Comparison of ENCODE assay signal across 17 cellular contexts in the genomic region with DNA sequence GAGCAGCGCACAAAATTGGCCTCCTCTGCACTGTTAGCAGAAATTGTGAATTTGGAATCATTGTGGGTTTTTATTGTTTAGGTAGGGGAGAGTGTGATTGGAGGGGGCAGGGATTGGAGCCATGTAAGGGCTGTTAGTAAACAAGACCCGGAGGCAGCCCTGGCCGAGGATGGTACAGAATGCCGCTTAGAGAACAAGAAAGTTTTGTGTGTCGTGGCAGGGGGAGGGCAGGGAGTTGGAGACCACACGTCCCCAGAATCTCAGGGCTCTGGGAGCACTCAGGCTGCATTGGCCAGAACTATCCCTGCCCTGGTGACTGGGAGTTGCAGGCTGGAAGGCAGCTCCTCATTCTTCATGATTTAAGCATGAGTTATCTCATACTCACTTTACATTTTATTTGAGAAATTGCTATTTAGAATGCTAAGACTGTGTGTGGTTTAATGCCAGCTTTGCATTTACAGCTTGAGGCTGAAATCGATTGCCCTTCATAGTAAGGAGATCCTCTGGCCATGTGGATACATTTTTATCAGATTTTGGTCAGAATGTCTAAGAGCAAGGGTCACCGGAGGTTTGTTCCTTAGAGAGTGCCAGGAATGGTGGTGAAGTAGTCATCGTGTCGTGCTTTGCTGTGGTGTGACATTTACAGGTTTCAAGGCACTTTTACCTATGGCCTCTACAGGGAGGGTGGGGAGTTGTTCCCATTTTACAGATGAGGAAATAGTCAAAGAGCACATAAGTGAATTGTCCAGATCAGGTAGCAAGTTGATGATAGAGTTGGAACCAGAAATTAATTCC. TPM values are rescaled to one million over a fixed set of nuclear protein-coding genes. Genes with fewer than 3 reads are reported as not detected.
DNase-seq lines count a peak whose midpoint lies in the region; ATAC-seq, FAIRE-seq and TF ChIP-seq lines count a peak whose summit lies in the region.
"Had no signal": no experiment of that assay in that cellular context is flagged by ENCODE, and none has a peak within 500 bp of the region (broad histone marks: within the 10 kb centered on the region; RNA-seq: fewer than 3 reads in every experiment).

No MANE protein-coding gene starts in this region.

- FAIRE-seq in H1 (lab: Jason Lieb, UNC) = no peak
- FAIRE-seq: pancreas, urothelium cell line had no signal

- H2BK5ac ChIP-seq in H1 (ENCODE audit: low read depth, low read length) = no peak overlapping the region; the same call in 1 of the 2 replicates

- no peak overlapping the region for H3K18ac ChIP-seq in H1 (ENCODE audit: extremely low read depth, low read length)

- H3K4me1 Mint-ChIP-seq in activated CD4-positive, alpha-beta T cell treated with anti-CD3 and anti-CD28 coated beads, Interleukin-2, amount 10 ng/mL, durations not matched to agents 24 days and 14 days = peaks cover 37% of the 10 kb centered on the region

- no peak overlapping the region for H3K9ac ChIP-seq in H1 (replicated peaks in 1 of 4; ENCODE audit: extremely low read depth in 1 of 4, low read depth in 3 of 4, low read length in 3 of 4)

- no peak overlapping the region for H2BK120ac ChIP-seq in H1 (replicated peaks; ENCODE audit: low read depth, low read length)

- peak; percentile 98 for DNase-seq in Ammon's horn (ENCODE audit: low spot score)
- DNase-seq in SK-MEL-5 (ENCODE audit: low read depth, low spot score) = peak; percentile 32
- DNase-seq in H1 (ENCODE audit: low read depth in 1 of 2, low spot score in 2 of 2) = no peak
- peak in 52 of 56 donors; percentile 33 to 98 (median 84) for DNase-seq in nucleus accumbens (lab: John Stamatoyannopoulos, UW)
- DNase-seq in activated CD4-positive, alpha-beta T cell treated with anti-CD3 and anti-CD28 coated beads, Interleukin-2, amount 50 U/mL, for 4 hours = no peak
- no peak for DNase-seq in activated CD4-positive, alpha-beta T cell treated with anti-CD3 and anti-CD28 coated beads, Interleukin-2, amount 10 ng/mL, durations not matched to agents 24 days and 14 days
- no peak for DNase-seq in islet precursor cell
- DNase-seq: activated CD4-positive, alpha-beta T cell treated with anti-CD3 and anti-CD28 coated beads for 4 hours; DMS79; NCI-H1092; NCI-H2227 treated with DMSO at 0.1 percent for 48 hours; pancreas had no signal

- no peak overlapping the region for H3K4ac ChIP-seq in H1 (replicated peaks; ENCODE audit: insufficient read length, low read depth, low read length)

- no peaks in the 10 kb centered on the region for H3K27me3 Mint-ChIP-seq in activated CD4-positive, alpha-beta T cell treated with anti-CD3 and anti-CD28 coated beads, Interleukin-2, amount 10 ng/mL, durations not matched to agents 24 days and 14 days
- H3K27me3 Mint-ChIP-seq: B cell had no signal

- H4K8ac ChIP-seq in H1 (ENCODE audit: extremely low read depth, insufficient read depth, low read length) = no peak overlapping the region

- H2AK5ac ChIP-seq in H1 (ENCODE audit: low read depth, low read length) = no peak overlapping the region

- peaks cover 15% of the 10 kb centered on the region for H3K79me1 ChIP-seq in H1 (ENCODE audit: low read depth, low read length)

- H4K91ac ChIP-seq in H1 (replicated peaks; ENCODE audit: insufficient read length, low read length) = no peak overlapping the region

- H3K23me2 ChIP-seq in H1 (ENCODE audit: low read depth, low read length) = no peaks in the 10 kb centered on the region

- no peak overlapping the region for H3K27ac ChIP-seq in H1 (ENCODE audit: low read depth, low read length)
- H3K27ac ChIP-seq: pancreas had no signal

- H3K9me3 Mint-ChIP-seq in activated CD4-positive, alpha-beta T cell treated with anti-CD3 and anti-CD28 coated beads, Interleukin-2, amount 10 ng/mL, durations not matched to agents 24 days and 14 days = no peaks in the 10 kb centered on the region

- H2BK20ac ChIP-seq in H1 (ENCODE audit: low read length) = no peak overlapping the region

- peaks cover 30% of the 10 kb centered on the region for H3K36me3 Mint-ChIP-seq in activated CD4-positive, alpha-beta T cell treated with anti-CD3 and anti-CD28 coated beads, Interleukin-2, amount 10 ng/mL, durations not matched to agents 24 days and 14 days (ENCODE audit: low read depth)

- H4K5ac ChIP-seq in H1 (ENCODE audit: insufficient read length, low read depth, low read length) = no peak overlapping the region

- no peaks in the 10 kb centered on the region for H3K27me3 ChIP-seq in H1 (replicated peaks in 1 of 4; ENCODE audit: control insufficient read depth in 3 of 4, extremely low read depth in 1 of 4, insufficient read depth in 3 of 4, low read length in 3 of 4)
- H3K27me3 ChIP-seq: pancreas had no signal

- no peaks in the 10 kb centered on the region for H3K9me3 ChIP-seq in H1 (ENCODE audit: insufficient read depth in 2 of 2, low read depth in 1 of 2, low read length in 1 of 2)
- H3K9me3 ChIP-seq: pancreas had no signal

- H3K14ac ChIP-seq in H1 (ENCODE audit: insufficient read length) = no peak overlapping the region

- H3K79me2 ChIP-seq in H1 (ENCODE audit: control insufficient read depth in 1 of 2, insufficient read depth in 2 of 2, low read length in 2 of 2) = peaks cover 0 to 22% of the 10 kb centered on the region in 2 experiments; a peak in 2 of 4 replicates

- no peak overlapping the region for H3K4me3 ChIP-seq in H1 (ENCODE audit: extremely low read depth in 1 of 4, insufficient read depth in 2 of 4, low read depth in 3 of 4, low read length in 4 of 4)
- H3K4me3 ChIP-seq: lung, pancreas had no signal

- no peak overlapping the region for H3K4me3 Mint-ChIP-seq in activated CD4-positive, alpha-beta T cell treated with anti-CD3 and anti-CD28 coated beads, Interleukin-2, amount 10 ng/mL, durations not matched to agents 24 days and 14 days
- H3K4me3 Mint-ChIP-seq: B cell had no signal

- ATAC-seq in HG03378 (IDR thresholded peaks at IDR 0.05; ENCODE audit: unreplicated experiment) = no peak
- ATAC-seq: esophagus mucosa had no signal

- no peak for TF ChIP-seq RAD21 in H1 (IDR thresholded peaks at IDR 0.05 in 1 of 2, conservative IDR thresholded peaks at IDR 0.05 in 1 of 2; ENCODE audit: low read depth in 2 of 2, low read length in 2 of 2)

- peaks cover 0 to 32% (median 2%) of the 10 kb centered on the region in 4 experiments; a peak in 3 of 8 replicates for H3K36me3 ChIP-seq in H1 (ENCODE audit: control insufficient read depth in 2 of 4, insufficient read depth in 4 of 4, low read length in 3 of 4)
- H3K36me3 ChIP-seq: pancreas had no signal

- no peak for TF ChIP-seq POLR2A in H1 (IDR thresholded peaks at IDR 0.05; ENCODE audit: control extremely low read depth in 1 of 2, low read depth in 2 of 2, low read length in 2 of 2)

- TF ChIP-seq CTCF in H1 (IDR thresholded peaks at IDR 0.05; ENCODE audit: control extremely low read depth in 1 of 3, insufficient read depth in 1 of 3, low read depth in 1 of 3, low read length in 3 of 3) = no peak

- intact Hi-C loops in activated CD4-positive, alpha-beta T cell treated with anti-CD3 and anti-CD28 coated beads, Interleukin-2, amount 10 ng/mL, durations not matched to agents 24 days and 14 days (cut with micrococcal nuclease) = no loop called here

- H3K56ac ChIP-seq in H1 (replicated peaks; ENCODE audit: insufficient read length, low read depth, low read length) = no peak overlapping the region

- no peak overlapping the region for H3K23ac ChIP-seq in H1 (ENCODE audit: insufficient read length)

- H2BK15ac ChIP-seq in H1 (ENCODE audit: low read length) = no peak overlapping the region

- CTCF ChIA-PET in H1 (lab: Charles Lee; ENCODE audit: partially characterized antibody) = interaction anchor here (1.0 to 1.5 kb wide), 3 partner anchors 8 to 20 kb away, joined by 3 to 6 read pairs (median 3); no protein-coding TSS in a partner anchor

- peaks cover 2 to 15% of the 10 kb centered on the region in 2 experiments for H4K20me1 ChIP-seq in H1 (replicated peaks in 1 of 2; ENCODE audit: control insufficient read depth in 1 of 2, insufficient read depth in 2 of 2, low read length in 2 of 2)

- H3K4me1 ChIP-seq in H1 (replicated peaks in 1 of 4; ENCODE audit: control insufficient read depth in 3 of 4, insufficient read depth in 4 of 4, low read length in 3 of 4) = peaks cover 0 to 3% (median 0%) of the 10 kb centered on the region in 4 experiments; a peak in 2 of 7 replicates

- 92% methylated on average over 10 of the region's 10 CpGs; no CpG with 5 or more reads in 1 of the 2 experiments for WGBS in H1 (ENCODE audit: extremely low coverage in 1 of 2, insufficient coverage in 1 of 2, insufficient read length in 1 of 2, insufficient replicate concordance in 2 of 2, low coverage in 1 of 2, low lambda C conversion rate in 2 of 2, missing lambda C conversion rate in 1 of 2), 2 experiments

- no peak overlapping the region for H3K27ac Mint-ChIP-seq in activated CD4-positive, alpha-beta T cell treated with anti-CD3 and anti-CD28 coated beads, Interleukin-2, amount 10 ng/mL, durations not matched to agents 24 days and 14 days
- H3K27ac Mint-ChIP-seq: B cell had no signal

- POLR2A ChIA-PET in H1 (lab: Charles Lee; ENCODE audit: partially characterized antibody) = interaction anchor here (0.7 kb wide), 1 partner anchor 167 kb away, joined by 3 read pairs; no protein-coding TSS in a partner anchor

- H2AFZ ChIP-seq in H1 (ENCODE audit: low read length) = no peak overlapping the region

- H3K4me2 ChIP-seq in H1 (ENCODE audit: insufficient read depth in 1 of 2, low read depth in 2 of 2, low read length in 2 of 2) = no peak overlapping the region

- TF ChIP-seq EP300 in H1 (IDR thresholded peaks at IDR 0.05; ENCODE audit: borderline replicate concordance in 1 of 2, low read depth in 2 of 2, low read length in 2 of 2) = no peak

- in situ Hi-C loops in SK-MEL-5 (cut with HindIII; ENCODE audit: low pct_unique_long_range_greater_than_20kb, low sequenced_read_pairs) = no loop called here

- H2BK12ac ChIP-seq in H1 (ENCODE audit: low read depth, low read length) = 0 out of 2 replicates have a peak overlapping the region, but pooled peaks have one; percentile 3

TF ChIP-seq in H1, 55 proteins besides CTCF, POLR2A, EP300 and RAD21 (continues in another document):
- TF ChIP-seq SIRT6 (IDR thresholded peaks at IDR 0.05; ENCODE audit: low read length) = no peak

RNA-seq across cellular contexts. Expression of a gene that starts 56.9 kb away (rescaled TPM):
- 17.5 and 22.1 TPM in 2 replicates for total RNA-seq in SK-MEL-5 (2014; rRNA removed; shearing (Covaris generic))
- polyA plus RNA-seq in SK-MEL-5 (2015; cell fraction: cytosol; rRNA removed) = 18.7 and 23.0 TPM in 2 replicates
- polyA plus RNA-seq in SK-MEL-5 (2015; cell fraction: nucleus; rRNA removed) = 21.2 and 27.7 TPM in 2 replicates
- total RNA-seq in H1 (2021; fragmentation: NEBNext Ultra II Directional; extraction: Animal tissue kit (Norgen Biotek cat#: 25700)) = 26.6 and 26.7 TPM in 2 replicates
- 10.9 and 11.2 TPM in 2 replicates for polyA plus RNA-seq in H1 (2011; rRNA removed)
- 14.2 TPM for polyA plus RNA-seq in H1 (2011; cell fraction: cytosol; rRNA removed)
- 14.9 TPM for polyA plus RNA-seq in H1 (2011; cell fraction: nucleus; rRNA removed)
- 15.3 to 17.9 TPM (median 15.8 TPM) in 4 replicates for polyA plus RNA-seq in H1 (2012, experiment 1 of 2)
- polyA plus RNA-seq in H1 (2012, experiment 2 of 2) = 4.0 TPM
- polyA plus RNA-seq in H1 (2013, experiment 1 of 2) = 13.7 TPM
- 13.7 TPM for polyA plus RNA-seq in H1 (2013, experiment 2 of 2)
- 35.7 and 35.9 TPM in 2 replicates for polyA minus RNA-seq in H1 (2011; rRNA and poly(A)+ RNA removed)
- polyA minus RNA-seq in H1 (2011; cell fraction: cytosol; rRNA and poly(A)+ RNA removed) = 19.2 TPM
- polyA minus RNA-seq in H1 (2011; cell fraction: nucleus; rRNA and poly(A)+ RNA removed) = 35.8 TPM
- 30.4 and 31.0 TPM in 2 replicates for total RNA-seq in activated CD4-positive, alpha-beta T cell treated with anti-CD3 and anti-CD28 coated beads, Interleukin-2, amount 10 ng/mL, durations not matched to agents 24 days and 14 days

Comparison
In these comparisons a context has a peak if more than half of its experiments do, and no peak if none do; other contexts are left out.
1. DNase-seq: peak in Ammon's horn (single experiment), SK-MEL-5 (single experiment) and nucleus accumbens (52 of 56); none in H1 (0 of 2), activated CD4-positive, alpha-beta T cell treated with anti-CD3 and anti-CD28 coated beads, Interleukin-2, amount 50 U/mL, for 4 hours (0 of 2), activated CD4-positive, alpha-beta T cell treated with anti-CD3 and anti-CD28 coated beads, Interleukin-2, amount 10 ng/mL, durations not matched to agents 24 days and 14 days (single experiment) and islet precursor cell (single experiment).